Comparison of ENCODE assay signal across 12 cellular contexts in the genomic region with DNA sequence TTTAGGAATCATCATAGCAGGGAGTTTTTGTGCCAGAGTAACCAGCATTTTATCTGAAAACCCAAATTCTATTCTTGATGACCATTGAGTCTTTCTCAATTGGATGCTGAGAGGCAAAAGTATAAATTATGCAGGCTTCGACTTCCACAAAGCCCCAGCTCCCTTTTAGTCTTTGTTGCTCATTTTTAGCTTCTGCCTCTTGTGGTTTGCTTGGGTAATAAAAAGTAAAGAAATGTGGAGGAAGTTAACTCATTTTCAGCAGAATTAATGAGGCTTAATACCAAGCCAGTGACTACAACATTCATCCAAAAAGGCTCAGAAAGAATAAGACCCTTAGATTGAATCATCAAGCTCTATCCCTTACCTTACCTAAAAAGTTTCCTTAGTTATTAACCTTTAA. TPM values are rescaled to one million over a fixed set of nuclear protein-coding genes. Genes with fewer than 3 reads are reported as not detected.
A peak's percentile ranks its signal among the peaks of the same experiment; 100 is the strongest.
DNase-seq lines count a peak whose midpoint lies in the region; ATAC-seq and TF ChIP-seq lines count a peak whose summit lies in the region.
"Had no signal": no experiment of that assay in that cellular context is flagged by ENCODE, and none has a peak within 500 bp of the region (broad histone marks: within the 10 kb centered on the region; RNA-seq: fewer than 3 reads in every experiment).

No MANE protein-coding gene starts in this region.

- H3K4me1 ChIP-seq in CD4-positive, CD25-positive, alpha-beta regulatory T cell (ENCODE audit: control insufficient read depth, insufficient read depth, low read length, poor library complexity, severe bottlenecking) = peaks cover 7% of the 10 kb centered on the region

- DNase-seq in CD4-positive, CD25-positive, alpha-beta regulatory T cell = peak in 2 of 3 donors; percentile 12 to 46
- DNase-seq in GM20000 (ENCODE audit: low spot score) (peak; percentile 5), SKM-1 treated with dmso at 0.1 percent for 144 hours (lab: John Stamatoyannopoulos, UW; ENCODE audit: unreplicated experiment) (peak; percentile 61), kidney glomerular epithelial cell (lab: John Stamatoyannopoulos, UW) (peak; percentile 8), NCI-H510A treated with DMSO at 0.1 percent for 48 hours (lab: John Stamatoyannopoulos, UW) (no peak), cerebellar nuclear complex (lab: John Stamatoyannopoulos, UW) (no peak), RKO (ENCODE audit: low spot score) (no peak)
- no peak for DNase-seq in activated CD4-positive, alpha-beta T cell treated with anti-CD3 and anti-CD28 coated beads for 48 hours
- DNase-seq: NCI-H2107; stimulated activated CD4-positive, alpha-beta T cell treated with anti-CD3 and anti-CD28 coated beads, Interleukin-2, amount 100 ng/mL, for 48 hours; transverse colon had no signal

- no peak for TF ChIP-seq CTCF in GM20000 (IDR thresholded peaks at IDR 0.05; ENCODE audit: extremely low read depth, missing control alignments)

- no peaks in the 10 kb centered on the region for H3K36me3 Mint-ChIP-seq in CD4-positive, CD25-positive, alpha-beta regulatory T cell

- H3K9me3 ChIP-seq in CD4-positive, CD25-positive, alpha-beta regulatory T cell (ENCODE audit: control insufficient read depth in 2 of 2, low read length in 2 of 2) = no peaks in the 10 kb centered on the region
- H3K9me3 ChIP-seq: transverse colon had no signal

- peaks cover 0 to 3% (median 0%) of the 10 kb centered on the region in 7 donors for H3K9me3 Mint-ChIP-seq in CD4-positive, CD25-positive, alpha-beta regulatory T cell

- peak in 1 of 2 donors; percentile 51 for ATAC-seq in CD4-positive, CD25-positive, alpha-beta regulatory T cell (ENCODE audit: low read depth in 2 of 2)

- H3K4me3 ChIP-seq in CD4-positive, CD25-positive, alpha-beta regulatory T cell (ENCODE audit: low read depth, low read length) = no peak overlapping the region
- H3K4me3 ChIP-seq: transverse colon had no signal

- H3K27me3 ChIP-seq in CD4-positive, CD25-positive, alpha-beta regulatory T cell (ENCODE audit: control insufficient read depth, insufficient read depth, low read length) = no peaks in the 10 kb centered on the region

- no peak overlapping the region for H3K27ac ChIP-seq in CD4-positive, CD25-positive, alpha-beta regulatory T cell (ENCODE audit: insufficient read depth, low read length, poor library complexity, severe bottlenecking)
- H3K27ac ChIP-seq: transverse colon had no signal

- H3K4me1 Mint-ChIP-seq in CD4-positive, CD25-positive, alpha-beta regulatory T cell = peaks cover 0 to 20% (median 7%) of the 10 kb centered on the region in 4 donors

- H3K27me3 Mint-ChIP-seq in CD4-positive, CD25-positive, alpha-beta regulatory T cell = peaks cover 8% of the 10 kb centered on the region

- H3K27ac Mint-ChIP-seq in CD4-positive, CD25-positive, alpha-beta regulatory T cell = peak overlapping the region in 1 of 3 donors; percentile 32

- H3K4me3 Mint-ChIP-seq in CD4-positive, CD25-positive, alpha-beta regulatory T cell = no peak overlapping the region

- no peaks in the 10 kb centered on the region for H3K36me3 ChIP-seq in CD4-positive, CD25-positive, alpha-beta regulatory T cell (ENCODE audit: control insufficient read depth, insufficient read depth, low read length)
- H3K36me3 ChIP-seq: transverse colon had no signal

RNA-seq across cellular contexts. Expression of a gene that starts 18.6 kb away (rescaled TPM):
- 13.0 TPM for total RNA-seq in CD4-positive, CD25-positive, alpha-beta regulatory T cell
- not detected for polyA plus RNA-seq in CD4-positive, CD25-positive, alpha-beta regulatory T cell
- polyA plus RNA-seq: fibroblast of lung had no signal

RNA-seq across cellular contexts. Expression of a gene that starts 49.5 kb away (rescaled TPM):
- not detected for total RNA-seq in CD4-positive, CD25-positive, alpha-beta regulatory T cell
- under 1 TPM in 1 of 4 donors, not detected in 3; 0.14 TPM for polyA plus RNA-seq in CD4-positive, CD25-positive, alpha-beta regulatory T cell

Comparison
In these comparisons a context has a peak if more than half of its experiments do, and no peak if none do; other contexts are left out.
1. DNase-seq: peak in CD4-positive, CD25-positive, alpha-beta regulatory T cell (2 of 3), GM20000 (single experiment), SKM-1 treated with dmso at 0.1 percent for 144 hours (single experiment) and kidney glomerular epithelial cell (single experiment); none in NCI-H510A treated with DMSO at 0.1 percent for 48 hours (single experiment), cerebellar nuclear complex (0 of 2), activated CD4-positive, alpha-beta T cell treated with anti-CD3 and anti-CD28 coated beads for 48 hours (single experiment) and RKO (single experiment).